Comparison of ENCODE assay signal across 8 cellular contexts in genomic region chr7:3065724-3066143, GRCh38. TPM values are rescaled to one million over a fixed set of nuclear protein-coding genes. Genes with fewer than 3 reads are reported as not detected.
DNase-seq lines count a peak whose midpoint lies in the region; ATAC-seq lines count a peak whose summit lies in the region.

No MANE protein-coding gene starts in this region.

- no peaks in the 10 kb centered on the region for H3K27me3 Mint-ChIP-seq in CD8-positive, alpha-beta memory T cell

- peaks cover 0 to 3% (median 0%) of the 10 kb centered on the region in 5 donors for H3K9me3 Mint-ChIP-seq in CD8-positive, alpha-beta memory T cell

- DNase-seq in CD8-positive, alpha-beta memory T cell = peak; percentile 47 to 72 (median 55)
- DNase-seq in NCI-H460 (ENCODE audit: extremely low read depth, low read depth) (peak; percentile 18), activated T-cell treated with anti-CD3 and anti-CD28 coated beads for 48 hours (ENCODE audit: low read depth) (peak; percentile 65), germinal center (ENCODE audit: low spot score) (peak; percentile 74)
- DNase-seq in stimulated activated CD4-positive, alpha-beta T cell treated with anti-CD3 and anti-CD28 coated beads, Interleukin-2, amount 100 ng/mL, for 24 hours = peak; percentile 65 to 74

- H3K4me1 ChIP-seq in CD8-positive, alpha-beta memory T cell (ENCODE audit: insufficient read depth, low read length) = peaks cover 78% of the 10 kb centered on the region

- peak; percentile 35 for ATAC-seq in GM21717 (IDR thresholded peaks at IDR 0.05; ENCODE audit: unreplicated experiment)
- ATAC-seq in HG02840 (IDR thresholded peaks at IDR 0.05; ENCODE audit: low FRiP score, unreplicated experiment) = no peak
- ATAC-seq in HG02970 (IDR thresholded peaks at IDR 0.05; ENCODE audit: low FRiP score, unreplicated experiment) = no peak

- CTCF ChIA-PET in CD8-positive, alpha-beta memory T cell (lab: Charles Lee) = interaction anchor here (0.9 to 4.3 kb wide), 22 partner anchors 9 to 202 kb away, joined by 3 to 44 read pairs (median 4); partner anchors contain the start of gene CARD11

- peaks cover 0 to 4% (median 0%) of the 10 kb centered on the region in 3 donors for H3K36me3 Mint-ChIP-seq in CD8-positive, alpha-beta memory T cell

- POLR2A ChIA-PET in CD8-positive, alpha-beta memory T cell (lab: Charles Lee) = interaction anchor here (0.6 to 1.3 kb wide), 8 partner anchors 16 to 89 kb away, joined by 3 to 7 read pairs (median 3); partner anchors contain the start of gene CARD11

- no peak overlapping the region for H3K27ac ChIP-seq in CD8-positive, alpha-beta memory T cell (ENCODE audit: low read depth, low read length)

- peak overlapping the region; percentile 54 to 91 (median 69) for H3K4me3 Mint-ChIP-seq in CD8-positive, alpha-beta memory T cell

- no peak overlapping the region for H3K4me3 ChIP-seq in CD8-positive, alpha-beta memory T cell (ENCODE audit: low read length)

- H3K36me3 ChIP-seq in CD8-positive, alpha-beta memory T cell (ENCODE audit: insufficient read depth, low read length) = no peaks in the 10 kb centered on the region

- no peaks in the 10 kb centered on the region for H3K9me3 ChIP-seq in CD8-positive, alpha-beta memory T cell (ENCODE audit: low read length)

- no peaks in the 10 kb centered on the region for H3K27me3 ChIP-seq in CD8-positive, alpha-beta memory T cell (ENCODE audit: insufficient read depth, low read length, poor library complexity, severe bottlenecking)

- peak overlapping the region; percentile 67 to 98 (median 90) for H3K27ac Mint-ChIP-seq in CD8-positive, alpha-beta memory T cell

- H3K4me1 Mint-ChIP-seq in CD8-positive, alpha-beta memory T cell = peaks cover 75 to 87% (median 83%) of the 10 kb centered on the region in 3 donors

RNA-seq across cellular contexts. Expression of gene CARD11, which starts 22.1 kb away (rescaled TPM):
- total RNA-seq in CD8-positive, alpha-beta memory T cell = 10 to 100 TPM; 68.4 to 72.1 TPM
- 40.9 TPM for polyA plus RNA-seq in CD8-positive, alpha-beta memory T cell
- 0.05 TPM in 1 of 2 replicates, not detected in the other for total RNA-seq in NCI-H460 (2014; rRNA removed; shearing (Covaris generic))
- polyA plus RNA-seq in NCI-H460 (2014; cell fraction: nucleus; rRNA removed) = 4.6 TPM in 1 of 2 replicates, not detected in the other

Comparison
In these comparisons a context has a peak if more than half of its experiments do, and no peak if none do; other contexts are left out.
1. DNase-seq: peak in every context shown above with its lines; median percentile 74 in germinal center; 70 in stimulated activated CD4-positive, alpha-beta T cell treated with anti-CD3 and anti-CD28 coated beads, Interleukin-2, amount 100 ng/mL, for 24 hours; 65 in activated T-cell treated with anti-CD3 and anti-CD28 coated beads for 48 hours; 55 in CD8-positive, alpha-beta memory T cell; 18 in NCI-H460.
2. RNA of gene CARD11, which starts 22.1 kb away (total RNA-seq): 68.4 to 72.1 TPM in CD8-positive, alpha-beta memory T cell; 0.05 TPM in NCI-H460; every median in the first group is over 10 times any median in the second.